ENCODE assay signal across 8 cellular contexts in genomic region chr21:15236111-15236510, GRCh38.
"Had no signal": no experiment of that assay in that cellular context is flagged by ENCODE, and none has a peak within 500 bp of the region (broad histone marks: within the 10 kb centered on the region; RNA-seq: fewer than 3 reads in every experiment).

No MANE protein-coding gene starts in this region.

- DNase-seq: GM23248, GOT3, H7, H9, HCEC 1CT, HFFc6 had no signal

- H3K9me3 ChIP-seq: HAP-1 had no signal

- H3K4me3 ChIP-seq: GM23248, GM23338, HAP-1 had no signal

- H3K4me1 ChIP-seq: HAP-1 had no signal

- H2AFZ ChIP-seq: GM23248, GM23338 had no signal

- H3K27ac ChIP-seq: GM23248 had no signal

- H3K4me2 ChIP-seq: GM23338 had no signal

- H3K36me3 ChIP-seq: HAP-1 had no signal

- H3K9ac ChIP-seq: GM23248 had no signal
